Comparison of ENCODE assay signal across 15 cellular contexts in the genomic region with DNA sequence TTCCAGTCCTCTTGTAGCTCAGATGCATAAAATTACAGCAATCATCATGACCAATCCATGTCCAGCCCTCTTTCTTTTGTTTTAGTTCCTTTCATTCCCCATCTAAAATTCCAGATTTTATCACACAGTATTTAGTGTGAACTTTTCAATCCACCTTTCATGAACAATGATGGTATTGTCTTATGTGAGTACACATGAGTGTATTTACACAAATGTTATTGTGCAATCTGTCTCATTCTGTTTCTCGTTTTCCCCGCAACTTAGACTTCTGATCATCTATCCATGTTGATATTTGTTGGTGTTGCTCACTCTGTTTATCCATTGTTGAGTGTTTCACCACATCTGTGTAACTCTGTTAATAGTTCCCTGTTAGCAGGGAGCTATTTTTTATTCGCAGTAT. TPM values are rescaled to one million over a fixed set of nuclear protein-coding genes. Genes with fewer than 3 reads are reported as not detected.
DNase-seq lines count a peak whose midpoint lies in the region; ATAC-seq and TF ChIP-seq lines count a peak whose summit lies in the region.
"Had no signal": no experiment of that assay in that cellular context is flagged by ENCODE, and none has a peak within 500 bp of the region (broad histone marks: within the 10 kb centered on the region; RNA-seq: fewer than 3 reads in every experiment).

No MANE protein-coding gene starts in this region.

- H2AK5ac ChIP-seq in IMR-90 (ENCODE audit: low read depth, low read length), result no peak overlapping the region

- no peak for TF ChIP-seq POLR2A in IMR-90 (IDR thresholded peaks at IDR 0.05; ENCODE audit: low read depth, low read length)

- H3K4me2 ChIP-seq in IMR-90 (ENCODE audit: low read depth, low read length), result no peak overlapping the region
- H3K4me2 ChIP-seq: BLaER1 had no signal

- H3K14ac ChIP-seq in IMR-90 (replicated peaks; ENCODE audit: low read depth, low read length), result no peak overlapping the region

- BruUV-seq in IMR-90 (replicated peaks; lab: Mats Ljungman, UMichigan), result no TSS peak

- in situ Hi-C loops in IMR-90 (cut with MboI; ENCODE audit: low sequenced_read_pairs), result no loop called here

- no peak overlapping the region for H3K27ac ChIP-seq in IMR-90 (ENCODE audit: insufficient read depth, low read length)
- H3K27ac ChIP-seq: BLaER1, GM23248 had no signal

- DNase-seq in IMR-90 (no peak), left colon (no peak), mucosa of descending colon (no peak), 8988T (no peak), hepatic stellate cell (ENCODE audit: low spot score) (no peak), DMS79 treated with DMSO at 0.1 percent for 48 hours (lab: John Stamatoyannopoulos, UW) (no peak)
- DNase-seq: CD4-positive, alpha-beta T cell; CD8-positive, alpha-beta memory T cell; DMS53; DND-41; GM23248; H7; HCEC 1CT had no signal

- no peak overlapping the region for H2BK15ac ChIP-seq in IMR-90 (ENCODE audit: low read depth, low read length)

- H3K36me3 ChIP-seq in IMR-90 (ENCODE audit: control insufficient read depth, insufficient read depth, low read length) (no peaks in the 10 kb centered on the region), mucosa of descending colon (ENCODE audit: low read depth) (no peaks in the 10 kb centered on the region)
- H3K36me3 ChIP-seq: BLaER1 had no signal

- H4K91ac ChIP-seq in IMR-90 (ENCODE audit: insufficient read depth, low read depth, low read length), result no peak overlapping the region

- H3K9me3 ChIP-seq in IMR-90 (ENCODE audit: control insufficient read depth, insufficient read depth, low read length), result no peaks in the 10 kb centered on the region
- no peaks in the 10 kb centered on the region for H3K9me3 ChIP-seq in mucosa of descending colon
- H3K9me3 ChIP-seq: BLaER1 had no signal

- H3K4me3 ChIP-seq in IMR-90 (ENCODE audit: insufficient read depth, low read depth, low read length) (no peak overlapping the region), mucosa of descending colon (no peak overlapping the region)
- H3K4me3 ChIP-seq: BLaER1, GM23248 had no signal

- H4K8ac ChIP-seq in IMR-90 (ENCODE audit: low read depth in 2 of 2, low read length in 2 of 2), result no peak overlapping the region

- no peak overlapping the region for H4K5ac ChIP-seq in IMR-90 (ENCODE audit: low read depth, low read length)

- no CpG with 5 or more reads among the region's 3 CpGs for WGBS in IMR-90 (ENCODE audit: extremely low coverage in 2 of 2, insufficient read length in 1 of 2), 2 experiments

- peaks cover 3% of the 10 kb centered on the region for H3K27me3 ChIP-seq in IMR-90 (ENCODE audit: control insufficient read depth, insufficient read depth, low read length)
- H3K27me3 ChIP-seq: BLaER1 had no signal

- H3K4ac ChIP-seq in IMR-90 (ENCODE audit: low read depth, low read length), result no peak overlapping the region

- H2AK9ac ChIP-seq in IMR-90 (replicated peaks; ENCODE audit: low read depth, low read length, poor library complexity), result no peak overlapping the region

- no peak overlapping the region for H3K56ac ChIP-seq in IMR-90 (ENCODE audit: extremely low read depth, insufficient read depth, low read length)

- H2BK5ac ChIP-seq in IMR-90 (ENCODE audit: low read depth, low read length, poor library complexity, severe bottlenecking), result no peak overlapping the region

- no peak overlapping the region for H2BK20ac ChIP-seq in IMR-90 (ENCODE audit: low read depth, low read length)

- intact Hi-C loops in IMR-90 (cut with micrococcal nuclease) (no loop called here), left colon (cut with DNase I, micrococcal nuclease) (no loop called here), mucosa of descending colon (cut with DNase I, micrococcal nuclease) (no loop called here)

- H3K4me1 ChIP-seq in IMR-90 (ENCODE audit: control insufficient read depth, insufficient read depth, low read length) (no peaks in the 10 kb centered on the region), mucosa of descending colon (ENCODE audit: low read depth) (no peaks in the 10 kb centered on the region)

- no peak for TF ChIP-seq RAD21 in IMR-90 (IDR thresholded peaks at IDR 0.05; ENCODE audit: low read length)

- no peaks in the 10 kb centered on the region for H4K20me1 ChIP-seq in IMR-90 (ENCODE audit: insufficient read depth, low read length)
- H4K20me1 ChIP-seq: BLaER1 had no signal

- no peaks in the 10 kb centered on the region for H3K79me1 ChIP-seq in IMR-90 (ENCODE audit: low read depth in 1 of 2, low read length in 2 of 2)

- no peak overlapping the region for H3K23ac ChIP-seq in IMR-90 (ENCODE audit: low read depth, low read length)

- dilution Hi-C loops in IMR-90 (cut with HindIII; ENCODE audit: low sequenced_read_pairs, unreplicated experiment), result no loop called here

- no peaks in the 10 kb centered on the region for H3K9me1 ChIP-seq in IMR-90 (ENCODE audit: insufficient read depth, low read length)

- no peak for TF ChIP-seq CTCF in IMR-90 (conservative IDR thresholded peaks at IDR 0.05; ENCODE audit: low read depth, low read length)
- no peak for TF ChIP-seq CTCF in mucosa of descending colon (IDR thresholded peaks at IDR 0.05)

- CTCF ChIA-PET in IMR-90 (lab: Yijun Ruan, JAX), result interaction anchor here (0.6 kb wide), 1 partner anchor 8 kb away, joined by 3 read pairs; no protein-coding TSS in a partner anchor

- no peak overlapping the region for H2BK120ac ChIP-seq in IMR-90 (ENCODE audit: low read depth, low read length)

- ATAC-seq in IMR-90 (ENCODE audit: low read depth) (no peak), left colon (peak; percentile 58), mucosa of descending colon (peak; percentile 36)

- H2AFZ ChIP-seq in IMR-90 (replicated peaks; ENCODE audit: low read length, poor library complexity), result no peak overlapping the region
- H2AFZ ChIP-seq: GM23248 had no signal

- POLR2A ChIA-PET in IMR-90 (lab: Charles Lee; ENCODE audit: unreplicated experiment), result no interaction called here

- no peak overlapping the region for H3K9ac ChIP-seq in IMR-90 (ENCODE audit: low read depth, low read length)
- H3K9ac ChIP-seq: BLaER1, GM23248 had no signal

- H3K18ac ChIP-seq in IMR-90 (ENCODE audit: low read depth, low read length), result no peak overlapping the region

TF ChIP-seq in IMR-90, 13 proteins besides CTCF, POLR2A, EP300 and RAD21:
- peak; percentile 78 for TF ChIP-seq CEBPB (IDR thresholded peaks at IDR 0.05; ENCODE audit: low read depth, low read length)
- no peak for TF ChIP-seq RFX5 (IDR thresholded peaks at IDR 0.05; ENCODE audit: low read depth, low read length)
TF ChIP-seq in IMR-90: peak in this region for 1.

RNA-seq across cellular contexts. Expression of a gene that starts 9.4 kb away (rescaled TPM):
- total RNA-seq in IMR-90 (2012; rRNA removed) (0.28 and 0.36 TPM in 2 replicates), left colon (10 to 100 TPM; 13.5 to 24.1 TPM), mucosa of descending colon (10 to 100 TPM; 13.6 to 20.5 (median 15.4) TPM)
- 0.09 TPM in 2 replicates for polyA plus RNA-seq in IMR-90 (2012; rRNA removed)
- 0.04 TPM in 1 of 2 replicates, not detected in the other for polyA plus RNA-seq in IMR-90 (2012; cell fraction: cytosol; rRNA removed)
- polyA plus RNA-seq in IMR-90 (2012; cell fraction: nucleus; rRNA removed; ENCODE audit: low replicate concordance), result 0.05 and 0.10 TPM in 2 replicates
- total RNA-seq: GM23248 had no signal
- polyA plus RNA-seq: AG04450 had no signal

Comparison
In these comparisons a context has a peak if more than half of its experiments do, and no peak if none do; other contexts are left out.
1. RNA of a gene that starts 9.4 kb away (total RNA-seq): 13.5 to 24.1 TPM in left colon and 13.6 to 20.5 TPM in mucosa of descending colon; 0.28 to 0.36 TPM in IMR-90; every median in the first group is over 10 times any median in the second.